8 cellular contexts compared by ENCODE assay signal in genomic region chr22:45502215-45503070, GRCh38. TPM values are rescaled to one million over a fixed set of nuclear protein-coding genes. Genes with fewer than 3 reads are reported as not detected.
DNase-seq lines count a peak whose midpoint lies in the region; ATAC-seq and TF ChIP-seq lines count a peak whose summit lies in the region.

Gene FBLN1 (plus strand): TSS chr22:45502883. CDS start chr22:45502986, 103 bp downstream.

- peak; percentile 69 for DNase-seq in GM23248
- DNase-seq in SK-N-MC (ENCODE audit: low read depth, low spot score) = no peak
- no peak for DNase-seq in foreskin keratinocyte
- DNase-seq in occipital lobe (lab: John Stamatoyannopoulos, UW) = no peak
- no peak for DNase-seq in NK-92 treated with Interleukin-12 subunit alpha and Interleukin-12 subunit beta, amount 100 ng/mL, for 24 hours (lab: John Stamatoyannopoulos, UW)
- no peak for DNase-seq in DMS79 (lab: John Stamatoyannopoulos, UW)
- no peak for DNase-seq in SKM-1 treated with dmso at 0.1 percent for 144 hours (lab: John Stamatoyannopoulos, UW; ENCODE audit: unreplicated experiment)

- peaks cover 20% of the 10 kb centered on the region for H3F3A ChIP-seq in GM23248 (ENCODE audit: insufficient read depth)

- H3K27me3 ChIP-seq in GM23248 (replicated peaks; ENCODE audit: insufficient read depth) = no peaks in the 10 kb centered on the region
- no peaks in the 10 kb centered on the region for H3K27me3 ChIP-seq in foreskin keratinocyte

- peak within 1 kb of the TSS; percentile 76 for H3K9ac ChIP-seq in GM23248
- H3K9ac ChIP-seq in SK-N-MC (ENCODE audit: insufficient read length) = peak within 1 kb of the TSS; percentile 81

- TF ChIP-seq CTCF in foreskin keratinocyte (conservative IDR thresholded peaks at IDR 0.05) = peak; percentile 43

- peaks cover 30% of the 10 kb centered on the region for H3K4me1 ChIP-seq in GM23248 (ENCODE audit: insufficient read depth)
- no peaks in the 10 kb centered on the region for H3K4me1 ChIP-seq in foreskin keratinocyte

- H3K79me2 ChIP-seq in GM23248 (ENCODE audit: insufficient read depth) = peaks cover 42% of the 10 kb centered on the region

- peak within 1 kb of the TSS; percentile 77 for H3K4me3 ChIP-seq in GM23248
- peak within 1 kb of the TSS; percentile 84 for H3K4me3 ChIP-seq in SK-N-MC

- H3K9me3 ChIP-seq in GM23248 (ENCODE audit: low read depth) (no peaks in the 10 kb centered on the region), SK-N-MC (ENCODE audit: low read depth, low read length) (no peaks in the 10 kb centered on the region)

- H3K36me3 ChIP-seq in GM23248 (ENCODE audit: low read depth) (no peaks in the 10 kb centered on the region), SK-N-MC (ENCODE audit: insufficient read depth, low read length) (no peaks in the 10 kb centered on the region)

- H3K4me2 ChIP-seq in GM23248 (ENCODE audit: unreplicated experiment) = peak within 1 kb of the TSS; percentile 95

- H3K27ac ChIP-seq in GM23248 (peak within 1 kb of the TSS; percentile 72), SK-N-MC (peak within 1 kb of the TSS; percentile 96), foreskin keratinocyte (peak within 1 kb of the TSS; percentile 38)

- peak; percentile 21 for ATAC-seq in foreskin keratinocyte
- ATAC-seq in HG03139 (IDR thresholded peaks at IDR 0.05; ENCODE audit: unreplicated experiment) = no peak

- peak within 1 kb of the TSS; percentile 69 for H2AFZ ChIP-seq in GM23248

- in situ Hi-C loops in GM23248 (cut with MboI) = no loop called here

- no peaks in the 10 kb centered on the region for H4K20me1 ChIP-seq in GM23248 (ENCODE audit: insufficient read depth)

- no peaks in the 10 kb centered on the region for H3K9me2 ChIP-seq in GM23248 (ENCODE audit: insufficient read depth)

- WGBS in GM23248 (ENCODE audit: low coverage in 1 of 2, low lambda C conversion rate in 2 of 2, missing lambda C conversion rate in 2 of 2), 2 experiments = 2 to 3% methylated on average over 31 to 57 of the region's 91 CpGs

RNA-seq across cellular contexts. Expression of gene FBLN1, which starts in this region (rescaled TPM):
- total RNA-seq in GM23248 (2014; rRNA removed; shearing (Covaris generic)) = 107 and 137 TPM in 2 replicates
- 304 and 335 TPM in 2 replicates for polyA plus RNA-seq in GM23248 (2016; fragmentation: Nextera tagmentation; extraction: Ambion mirVana)
- total RNA-seq in foreskin keratinocyte = 31.9 and 44.6 TPM in 2 replicates
- polyA plus RNA-seq in foreskin keratinocyte = 41.0 and 59.2 TPM in 2 replicates
- total RNA-seq in occipital lobe = 22.3 TPM

Comparison
In these comparisons a context has a peak if more than half of its experiments do, and no peak if none do; other contexts are left out.
1. H3K27ac ChIP-seq: peak in every context shown above with its lines; median percentile 96 in SK-N-MC; 72 in GM23248; 38 in foreskin keratinocyte.